Comparison of ENCODE assay signal across 14 cellular contexts in genomic region chrX:25005382-25006185, GRCh38. TPM values are rescaled to one million over a fixed set of nuclear protein-coding genes. Genes with fewer than 3 reads are reported as not detected.
DNase-seq lines count a peak whose midpoint lies in the region; ATAC-seq and TF ChIP-seq lines count a peak whose summit lies in the region.
"Had no signal": no experiment of that assay in that cellular context is flagged by ENCODE, and none has a peak within 500 bp of the region (broad histone marks: within the 10 kb centered on the region; RNA-seq: fewer than 3 reads in every experiment).

No MANE protein-coding gene starts in this region.

- peak overlapping the region; percentile 64 for H3K27ac Mint-ChIP-seq in activated CD4-positive, alpha-beta T cell treated with anti-CD3 and anti-CD28 coated beads, Interleukin-2, amount 10 ng/mL, durations not matched to agents 7 days and 5 days

- TF ChIP-seq EP300 in sigmoid colon (IDR thresholded peaks at IDR 0.05), result no peak

- H3K9me3 Mint-ChIP-seq in activated CD4-positive, alpha-beta T cell treated with anti-CD3 and anti-CD28 coated beads, Interleukin-2, amount 10 ng/mL, durations not matched to agents 7 days and 5 days, result no peaks in the 10 kb centered on the region

- peaks cover 57% of the 10 kb centered on the region for H3K27me3 Mint-ChIP-seq in activated CD4-positive, alpha-beta T cell treated with anti-CD3 and anti-CD28 coated beads, Interleukin-2, amount 10 ng/mL, durations not matched to agents 7 days and 5 days

- H3K27me3 ChIP-seq in IMR-90 (ENCODE audit: control insufficient read depth, insufficient read depth, low read length) (peaks cover 77% of the 10 kb centered on the region), fibroblast of lung (ENCODE audit: control insufficient read depth, insufficient read depth, low read length) (peaks cover 46% of the 10 kb centered on the region), sigmoid colon (peaks cover 69 to 89% (median 75%) of the 10 kb centered on the region in 3 donors)
- H3K27me3 ChIP-seq: SJCRH30 had no signal

- BruUV-seq in IMR-90 (replicated peaks; lab: Mats Ljungman, UMichigan), result no TSS peak

- H2BK15ac ChIP-seq in IMR-90 (ENCODE audit: low read depth, low read length), result no peak overlapping the region

- H3K9ac ChIP-seq in IMR-90 (ENCODE audit: low read depth, low read length), result no peak overlapping the region
- H3K9ac ChIP-seq in fibroblast of lung (ENCODE audit: insufficient read depth, low read length), result no peak overlapping the region
- H3K9ac ChIP-seq: KMS-11 had no signal

- in situ Hi-C loops in IMR-90 (cut with MboI; ENCODE audit: low sequenced_read_pairs), result no loop called here

- H2BK120ac ChIP-seq in IMR-90 (ENCODE audit: low read depth, low read length), result no peak overlapping the region

- peak overlapping the region; percentile 43 for H2AFZ ChIP-seq in IMR-90 (replicated peaks; ENCODE audit: low read length, poor library complexity)
- no peak overlapping the region for H2AFZ ChIP-seq in fibroblast of lung (ENCODE audit: low read length)

- no peak for TF ChIP-seq POLR2A in IMR-90 (IDR thresholded peaks at IDR 0.05; ENCODE audit: low read depth, low read length)
- TF ChIP-seq POLR2A in sigmoid colon (IDR thresholded peaks at IDR 0.05), result no peak

- H2BK20ac ChIP-seq in IMR-90 (ENCODE audit: low read depth, low read length), result no peak overlapping the region

- H3K4me2 ChIP-seq in IMR-90 (ENCODE audit: low read depth, low read length) (peak overlapping the region; percentile 44; the same call in 1 of the 2 replicates), fibroblast of lung (ENCODE audit: extremely low read depth, insufficient read depth, low read length) (peak overlapping the region; percentile 44)
- H3K4me2 ChIP-seq: KMS-11 had no signal

- DNase-seq in activated CD4-positive, alpha-beta T cell treated with anti-CD3 and anti-CD28 coated beads, Interleukin-2, amount 10 ng/mL, durations not matched to agents 7 days and 5 days, result no peak
- no peak for DNase-seq in activated CD4-positive, alpha-beta T cell treated with anti-CD3 and anti-CD28 coated beads, Interleukin-2, amount 50 U/mL, for 4 hours
- DNase-seq in IMR-90, result no peak
- DNase-seq in fibroblast of lung (ENCODE audit: low read depth in 2 of 2), result no peak
- DNase-seq in sigmoid colon, result no peak
- no peak for DNase-seq in NCI-H187 (lab: John Stamatoyannopoulos, UW)
- DNase-seq in GOT3 (lab: John Stamatoyannopoulos, UW), result no peak
- DNase-seq: brain microvascular endothelial cell, erythroblast, NCI-H1694, SJCRH30 had no signal

- intact Hi-C loops in IMR-90 (cut with micrococcal nuclease), result no loop called here
- intact Hi-C loops in sigmoid colon (cut with DNase I), result no loop called here

- no peak overlapping the region for H2BK5ac ChIP-seq in IMR-90 (ENCODE audit: low read depth, low read length, poor library complexity, severe bottlenecking)

- no peak overlapping the region for H3K56ac ChIP-seq in IMR-90 (ENCODE audit: extremely low read depth, insufficient read depth, low read length)

- H3K79me1 ChIP-seq in IMR-90 (ENCODE audit: low read depth in 1 of 2, low read length in 2 of 2), result no peaks in the 10 kb centered on the region

- peaks cover 10% of the 10 kb centered on the region for H3K4me1 Mint-ChIP-seq in activated CD4-positive, alpha-beta T cell treated with anti-CD3 and anti-CD28 coated beads, Interleukin-2, amount 10 ng/mL, durations not matched to agents 7 days and 5 days

- ATAC-seq in IMR-90 (ENCODE audit: low read depth) (peak; percentile 56), GM19463 (IDR thresholded peaks at IDR 0.05; ENCODE audit: unreplicated experiment) (no peak)

- no peak overlapping the region for H3K14ac ChIP-seq in IMR-90 (replicated peaks; ENCODE audit: low read depth, low read length)

- peak overlapping the region; percentile 55 for H2AK9ac ChIP-seq in IMR-90 (replicated peaks; ENCODE audit: low read depth, low read length, poor library complexity)

- H3K9me1 ChIP-seq in IMR-90 (ENCODE audit: insufficient read depth, low read length), result no peaks in the 10 kb centered on the region

- no peak overlapping the region for H3K23ac ChIP-seq in IMR-90 (ENCODE audit: low read depth, low read length)

- H2AK5ac ChIP-seq in IMR-90 (ENCODE audit: low read depth, low read length), result no peak overlapping the region

- TF ChIP-seq RAD21 in IMR-90 (IDR thresholded peaks at IDR 0.05; ENCODE audit: low read length), result no peak

- H3K4me1 ChIP-seq in IMR-90 (ENCODE audit: control insufficient read depth, insufficient read depth, low read length) (no peaks in the 10 kb centered on the region; the same call in 1 of the 2 replicates), fibroblast of lung (ENCODE audit: control insufficient read depth, extremely low read depth, insufficient read depth, low read length) (no peaks in the 10 kb centered on the region), sigmoid colon (peaks cover 0 to 31% (median 26%) of the 10 kb centered on the region in 4 donors)
- H3K4me1 ChIP-seq: SJCRH30 had no signal

- H4K8ac ChIP-seq in IMR-90 (ENCODE audit: low read depth in 2 of 2, low read length in 2 of 2), result no peak overlapping the region

- H3K4me3 ChIP-seq in IMR-90 (ENCODE audit: insufficient read depth, low read depth, low read length) (peak overlapping the region; percentile 14; the same call in 1 of the 2 replicates), fibroblast of lung (replicated peaks in 1 of 4; ENCODE audit: control extremely low read depth in 1 of 4, insufficient read depth in 1 of 4, low read depth in 3 of 4, low read length in 4 of 4) (peak overlapping the region in 1 of 4 experiments; percentile 1), sigmoid colon (peak overlapping the region in 3 of 4 donors; percentile 17 to 32 (median 28))
- H3K4me3 ChIP-seq: SJCRH30 had no signal

- H3K4ac ChIP-seq in IMR-90 (ENCODE audit: low read depth, low read length), result no peak overlapping the region

- no peak overlapping the region for H3K27ac ChIP-seq in IMR-90 (ENCODE audit: insufficient read depth, low read length)
- no peak overlapping the region for H3K27ac ChIP-seq in fibroblast of lung (ENCODE audit: insufficient read depth, low read length)
- H3K27ac ChIP-seq in sigmoid colon, result no peak overlapping the region
- H3K27ac ChIP-seq: brain microvascular endothelial cell, KMS-11, SJCRH30 had no signal

- no peaks in the 10 kb centered on the region for H3K36me3 ChIP-seq in IMR-90 (ENCODE audit: control insufficient read depth, insufficient read depth, low read length)
- H3K36me3 ChIP-seq in fibroblast of lung (ENCODE audit: control insufficient read depth, insufficient read depth, low read length), result no peaks in the 10 kb centered on the region
- no peaks in the 10 kb centered on the region for H3K36me3 ChIP-seq in sigmoid colon
- H3K36me3 ChIP-seq: brain microvascular endothelial cell, SJCRH30 had no signal

- H3K18ac ChIP-seq in IMR-90 (ENCODE audit: low read depth, low read length), result no peak overlapping the region

- H4K91ac ChIP-seq in IMR-90 (ENCODE audit: insufficient read depth, low read depth, low read length), result no peak overlapping the region

- TF ChIP-seq CTCF in IMR-90 (conservative IDR thresholded peaks at IDR 0.05; ENCODE audit: low read depth, low read length) (no peak), fibroblast of lung (conservative IDR thresholded peaks at IDR 0.05 in 1 of 2, IDR thresholded peaks at IDR 0.05 in 1 of 2; ENCODE audit: low read depth in 1 of 2, low read length in 2 of 2) (no peak), sigmoid colon (IDR thresholded peaks at IDR 0.05) (no peak)

- CTCF ChIA-PET in activated CD4-positive, alpha-beta T cell treated with anti-CD3 and anti-CD28 coated beads, Interleukin-2, amount 10 ng/mL, durations not matched to agents 7 days and 5 days (lab: Charles Lee), result interaction anchor here (1.1 kb wide), 1 partner anchor 172 kb away, joined by 4 read pairs; no protein-coding TSS in a partner anchor
- CTCF ChIA-PET in IMR-90 (lab: Yijun Ruan, JAX), result no interaction called here

- H3K9me3 ChIP-seq in IMR-90 (ENCODE audit: control insufficient read depth, insufficient read depth, low read length) (peaks cover 5% of the 10 kb centered on the region), fibroblast of lung (ENCODE audit: control insufficient read depth, insufficient read depth, low read depth, low read length) (no peaks in the 10 kb centered on the region), sigmoid colon (no peaks in the 10 kb centered on the region)
- H3K9me3 ChIP-seq: SJCRH30 had no signal

- no peaks in the 10 kb centered on the region for H3K79me2 ChIP-seq in fibroblast of lung (ENCODE audit: control insufficient read depth, insufficient read depth, low read length)

- dilution Hi-C loops in IMR-90 (cut with HindIII; ENCODE audit: low sequenced_read_pairs, unreplicated experiment), result no loop called here

- no peak overlapping the region for H4K5ac ChIP-seq in IMR-90 (ENCODE audit: low read depth, low read length)

- no peaks in the 10 kb centered on the region for H4K20me1 ChIP-seq in IMR-90 (ENCODE audit: insufficient read depth, low read length)
- H4K20me1 ChIP-seq in fibroblast of lung (ENCODE audit: control insufficient read depth, extremely low read depth, insufficient read depth, low read length), result no peaks in the 10 kb centered on the region

- POLR2A ChIA-PET in activated CD4-positive, alpha-beta T cell treated with anti-CD3 and anti-CD28 coated beads, Interleukin-2, amount 10 ng/mL, durations not matched to agents 7 days and 5 days (lab: Charles Lee), result no interaction called here
- POLR2A ChIA-PET in IMR-90 (lab: Charles Lee; ENCODE audit: unreplicated experiment), result no interaction called here

- H3K36me3 Mint-ChIP-seq in activated CD4-positive, alpha-beta T cell treated with anti-CD3 and anti-CD28 coated beads, Interleukin-2, amount 10 ng/mL, durations not matched to agents 7 days and 5 days (ENCODE audit: low read depth), result no peaks in the 10 kb centered on the region

- 22% methylated on average over 22 of the region's 72 CpGs; no CpG with 5 or more reads in 1 of the 2 experiments for whole genome bisulfite sequencing in IMR-90 (ENCODE audit: extremely low coverage in 2 of 2, insufficient read length in 1 of 2), 2 experiments
- 2 to 5% methylated on average over 72 of the region's 72 CpGs for WGBS in sigmoid colon, 2 donors

- H3K4me3 Mint-ChIP-seq in activated CD4-positive, alpha-beta T cell treated with anti-CD3 and anti-CD28 coated beads, Interleukin-2, amount 10 ng/mL, durations not matched to agents 7 days and 5 days, result peak overlapping the region; percentile 25

TF ChIP-seq in IMR-90, 13 proteins besides CTCF, POLR2A, EP300 and RAD21 (continues in another document):
- no peak for TF ChIP-seq RCOR1 (IDR thresholded peaks at IDR 0.05; ENCODE audit: insufficient replicate concordance, low read length)

RNA-seq across cellular contexts. Expression of gene ARX, which starts 10.2 kb away (rescaled TPM):
- not detected for total RNA-seq in activated CD4-positive, alpha-beta T cell treated with anti-CD3 and anti-CD28 coated beads, Interleukin-2, amount 10 ng/mL, durations not matched to agents 7 days and 5 days
- total RNA-seq in IMR-90 (2012; rRNA removed), result not detected in 2 replicates
- not detected in 2 replicates for polyA plus RNA-seq in IMR-90 (2012; rRNA removed)
- polyA plus RNA-seq in IMR-90 (2012; cell fraction: cytosol; rRNA removed), result not detected in 2 replicates
- polyA plus RNA-seq in IMR-90 (2012; cell fraction: nucleus; rRNA removed; ENCODE audit: low replicate concordance), result not detected in 2 replicates
- total RNA-seq in fibroblast of lung, result not detected in 2 replicates
- polyA plus RNA-seq in fibroblast of lung, result not detected in 2 replicates
- polyA plus RNA-seq in fibroblast of lung (2012), result not detected in 2 replicates
- not detected in 2 replicates for polyA minus RNA-seq in fibroblast of lung (ENCODE audit: low replicate concordance)
- total RNA-seq in sigmoid colon, result not detected
- polyA plus RNA-seq in sigmoid colon, result under 1 TPM in 2 of 3 donors, not detected in 1; 0.10 to 0.23 TPM
- total RNA-seq: SJCRH30, ureter had no signal
